16 cellular contexts compared by ENCODE assay signal in genomic region chr22:50625568-50626313, GRCh38. TPM values are rescaled to one million over a fixed set of nuclear protein-coding genes. Genes with fewer than 3 reads are reported as not detected.
A peak's percentile ranks its signal among the peaks of the same experiment; 100 is the strongest.
DNase-seq lines count a peak whose midpoint lies in the region; ATAC-seq, FAIRE-seq and TF ChIP-seq lines count a peak whose summit lies in the region.
"Had no signal": no experiment of that assay in that cellular context is flagged by ENCODE, and none has a peak within 500 bp of the region (broad histone marks: within the 10 kb centered on the region; RNA-seq: fewer than 3 reads in every experiment).

No MANE protein-coding gene starts in this region.

- TF ChIP-seq POLR2A in H1 (IDR thresholded peaks at IDR 0.05; ENCODE audit: control extremely low read depth in 1 of 2, low read depth in 2 of 2, low read length in 2 of 2), result no peak

- H3K4me1 Mint-ChIP-seq in activated CD8-positive, alpha-beta T cell treated with anti-CD3 and anti-CD28 coated beads, Interleukin-2, amount 10 ng/mL, durations not matched to agents 7 days and 5 days (ENCODE audit: low read depth), result peaks cover 46% of the 10 kb centered on the region
- H3K4me1 Mint-ChIP-seq in activated CD8-positive, alpha-beta T cell treated with anti-CD3 and anti-CD28 coated beads for 36 hours (ENCODE audit: low read depth), result peaks cover 44% of the 10 kb centered on the region
- peaks cover 50% of the 10 kb centered on the region for H3K4me1 Mint-ChIP-seq in Calu3 (ENCODE audit: low read depth, unreplicated experiment)

- 81% methylated on average over 20 of the region's 27 CpGs; no CpG with 5 or more reads in 1 of the 2 experiments for WGBS in H1 (ENCODE audit: extremely low coverage in 1 of 2, insufficient coverage in 1 of 2, insufficient read length in 1 of 2, insufficient replicate concordance in 2 of 2, low coverage in 1 of 2, low lambda C conversion rate in 2 of 2, missing lambda C conversion rate in 1 of 2), 2 experiments

- H3K4me3 ChIP-seq in H1 (ENCODE audit: extremely low read depth in 1 of 4, insufficient read depth in 2 of 4, low read depth in 3 of 4, low read length in 4 of 4) (no peak overlapping the region), retinal pigment epithelial cell (ENCODE audit: low read length) (no peak overlapping the region)
- H3K4me3 ChIP-seq: colonic mucosa had no signal

- no peak overlapping the region for H3K14ac ChIP-seq in H1 (ENCODE audit: insufficient read length)

- no peak overlapping the region for H3K4ac ChIP-seq in H1 (replicated peaks; ENCODE audit: insufficient read length, low read depth, low read length)

- no peak overlapping the region for H3K18ac ChIP-seq in H1 (ENCODE audit: extremely low read depth, low read length)

- no peak for FAIRE-seq in H1 (lab: Jason Lieb, UNC)

- H4K20me1 ChIP-seq in H1 (replicated peaks in 1 of 2; ENCODE audit: control insufficient read depth in 1 of 2, insufficient read depth in 2 of 2, low read length in 2 of 2), result peaks cover 0 to 13% of the 10 kb centered on the region in 2 experiments

- peak overlapping the region; percentile 63 for H3K4me3 Mint-ChIP-seq in activated CD8-positive, alpha-beta T cell treated with anti-CD3 and anti-CD28 coated beads, Interleukin-2, amount 10 ng/mL, durations not matched to agents 7 days and 5 days
- H3K4me3 Mint-ChIP-seq in activated CD8-positive, alpha-beta T cell treated with anti-CD3 and anti-CD28 coated beads for 36 hours, result no peak overlapping the region
- no peak overlapping the region for H3K4me3 Mint-ChIP-seq in Calu3 (ENCODE audit: low read depth, unreplicated experiment)

- peaks cover 0 to 10% (median 7%) of the 10 kb centered on the region in 4 experiments; a peak in 4 of 7 replicates for H3K27me3 ChIP-seq in H1 (replicated peaks in 1 of 4; ENCODE audit: control insufficient read depth in 3 of 4, extremely low read depth in 1 of 4, insufficient read depth in 3 of 4, low read length in 3 of 4)
- H3K27me3 ChIP-seq: colonic mucosa had no signal

- TF ChIP-seq RAD21 in Ishikawa (IDR thresholded peaks at IDR 0.05; ENCODE audit: low read depth), result peak; percentile 29
- TF ChIP-seq RAD21 in H1 (IDR thresholded peaks at IDR 0.05 in 1 of 2, conservative IDR thresholded peaks at IDR 0.05 in 1 of 2; ENCODE audit: low read depth in 2 of 2, low read length in 2 of 2), result peak; percentile 88 to 92

- H2AK5ac ChIP-seq in H1 (ENCODE audit: low read depth, low read length), result no peak overlapping the region

- H2BK120ac ChIP-seq in H1 (replicated peaks; ENCODE audit: low read depth, low read length), result no peak overlapping the region

- no peaks in the 10 kb centered on the region for H3K9me3 ChIP-seq in H1 (ENCODE audit: insufficient read depth in 2 of 2, low read depth in 1 of 2, low read length in 1 of 2)
- H3K9me3 ChIP-seq: colonic mucosa had no signal

- CTCF ChIA-PET in activated CD8-positive, alpha-beta T cell treated with anti-CD3 and anti-CD28 coated beads, Interleukin-2, amount 10 ng/mL, durations not matched to agents 7 days and 5 days (lab: Charles Lee), result interaction anchor here (1.0 kb wide), 1 partner anchor 68 kb away, joined by 3 read pairs; no protein-coding TSS in a partner anchor
- CTCF ChIA-PET in activated CD8-positive, alpha-beta T cell treated with anti-CD3 and anti-CD28 coated beads for 36 hours (lab: Charles Lee), result interaction anchor here (1.1 kb wide), 1 partner anchor 44 kb away, joined by 3 read pairs; no protein-coding TSS in a partner anchor
- CTCF ChIA-PET in H1 (lab: Charles Lee; ENCODE audit: partially characterized antibody), result interaction anchor here (0.6 to 15.7 kb wide), 24 partner anchors 10 to 153 kb away, joined by 3 to 281 read pairs (median 4); partner anchors contain the start of gene SYCE3
- CTCF ChIA-PET in Calu3 (lab: Charles Lee), result no interaction called here

- BruUV-seq in Calu3 (replicated peaks; lab: Mats Ljungman, UMichigan), result no TSS peak

- H3K79me2 ChIP-seq in H1 (ENCODE audit: control insufficient read depth in 1 of 2, insufficient read depth in 2 of 2, low read length in 2 of 2), result no peaks in the 10 kb centered on the region

- no peak overlapping the region for H2AFZ ChIP-seq in H1 (ENCODE audit: low read length)

- H2BK15ac ChIP-seq in H1 (ENCODE audit: low read length), result no peak overlapping the region

- H3K36me3 Mint-ChIP-seq in activated CD8-positive, alpha-beta T cell treated with anti-CD3 and anti-CD28 coated beads, Interleukin-2, amount 10 ng/mL, durations not matched to agents 7 days and 5 days (ENCODE audit: low read depth), result peaks cover 7% of the 10 kb centered on the region
- H3K36me3 Mint-ChIP-seq in activated CD8-positive, alpha-beta T cell treated with anti-CD3 and anti-CD28 coated beads for 36 hours (ENCODE audit: low read depth), result peaks cover 2% of the 10 kb centered on the region
- peaks cover 37% of the 10 kb centered on the region for H3K36me3 Mint-ChIP-seq in Calu3 (ENCODE audit: insufficient read depth, unreplicated experiment)

- no peak overlapping the region for H3K27ac Mint-ChIP-seq in activated CD8-positive, alpha-beta T cell treated with anti-CD3 and anti-CD28 coated beads, Interleukin-2, amount 10 ng/mL, durations not matched to agents 7 days and 5 days
- H3K27ac Mint-ChIP-seq in activated CD8-positive, alpha-beta T cell treated with anti-CD3 and anti-CD28 coated beads for 36 hours, result no peak overlapping the region
- no peak overlapping the region for H3K27ac Mint-ChIP-seq in Calu3 (ENCODE audit: unreplicated experiment)
- H3K27ac Mint-ChIP-seq: progenitor cell of endocrine pancreas had no signal

- peaks cover 4% of the 10 kb centered on the region for H3K79me1 ChIP-seq in H1 (ENCODE audit: low read depth, low read length)

- no peaks in the 10 kb centered on the region for H3K36me3 ChIP-seq in H1 (ENCODE audit: control insufficient read depth in 2 of 4, insufficient read depth in 4 of 4, low read length in 3 of 4)
- H3K36me3 ChIP-seq: colonic mucosa had no signal

- no peaks in the 10 kb centered on the region for H3K9me3 Mint-ChIP-seq in activated CD8-positive, alpha-beta T cell treated with anti-CD3 and anti-CD28 coated beads, Interleukin-2, amount 10 ng/mL, durations not matched to agents 7 days and 5 days (ENCODE audit: insufficient read depth)
- no peaks in the 10 kb centered on the region for H3K9me3 Mint-ChIP-seq in activated CD8-positive, alpha-beta T cell treated with anti-CD3 and anti-CD28 coated beads for 36 hours
- H3K9me3 Mint-ChIP-seq in Calu3 (ENCODE audit: low read depth, unreplicated experiment), result no peaks in the 10 kb centered on the region

- intact Hi-C loops in activated CD8-positive, alpha-beta T cell treated with anti-CD3 and anti-CD28 coated beads for 36 hours (cut with micrococcal nuclease), result no loop called here
- intact Hi-C loops in Calu3 (cut with micrococcal nuclease; ENCODE audit: unreplicated experiment), result no loop called here

- H2BK5ac ChIP-seq in H1 (ENCODE audit: low read depth, low read length), result no peak overlapping the region

- no peak overlapping the region for H3K27ac ChIP-seq in H1 (ENCODE audit: low read depth, low read length)
- H3K27ac ChIP-seq: colonic mucosa had no signal

- H2BK12ac ChIP-seq in H1 (ENCODE audit: low read depth, low read length), result no peak overlapping the region

- no peak overlapping the region for H2BK20ac ChIP-seq in H1 (ENCODE audit: low read length)

- no peak overlapping the region for H3K9ac ChIP-seq in H1 (replicated peaks in 1 of 4; ENCODE audit: extremely low read depth in 1 of 4, low read depth in 3 of 4, low read length in 3 of 4)

- no peak overlapping the region; the same call in 1 of the 2 replicates for H4K8ac ChIP-seq in H1 (ENCODE audit: extremely low read depth, insufficient read depth, low read length)

- no peak overlapping the region for H4K91ac ChIP-seq in H1 (replicated peaks; ENCODE audit: insufficient read length, low read length)

- POLR2A ChIA-PET in activated CD8-positive, alpha-beta T cell treated with anti-CD3 and anti-CD28 coated beads, Interleukin-2, amount 10 ng/mL, durations not matched to agents 7 days and 5 days (lab: Charles Lee), result interaction anchor here (0.7 to 0.8 kb wide), 2 partner anchors 9 to 100 kb away, joined by 3 read pairs; partner anchors contain the start of gene SCO2
- POLR2A ChIA-PET in activated CD8-positive, alpha-beta T cell treated with anti-CD3 and anti-CD28 coated beads for 36 hours (lab: Charles Lee), result interaction anchor here (1.0 to 1.1 kb wide), 2 partner anchors 86 to 98 kb away, joined by 3 to 4 read pairs; no protein-coding TSS in a partner anchor
- POLR2A ChIA-PET in H1 (lab: Charles Lee; ENCODE audit: partially characterized antibody), result interaction anchor here (0.9 to 1.4 kb wide), 3 partner anchors 15 to 65 kb away, joined by 3 read pairs; no protein-coding TSS in a partner anchor

- TF ChIP-seq CTCF in activated CD8-positive, alpha-beta T cell treated with anti-CD3 and anti-CD28 coated beads for 36 hours (IDR thresholded peaks at IDR 0.05), result no peak
- TF ChIP-seq CTCF in H1 (IDR thresholded peaks at IDR 0.05; ENCODE audit: control extremely low read depth in 1 of 3, insufficient read depth in 1 of 3, low read depth in 1 of 3, low read length in 3 of 3) (peak; percentile 79 to 84 (median 82)), retinal pigment epithelial cell (conservative IDR thresholded peaks at IDR 0.05; ENCODE audit: low read depth, low read length) (peak; percentile 3), Calu3 (IDR thresholded peaks at IDR 0.05; ENCODE audit: unreplicated experiment) (no peak)

- H3K4me1 ChIP-seq in H1 (replicated peaks in 1 of 4; ENCODE audit: control insufficient read depth in 3 of 4, insufficient read depth in 4 of 4, low read length in 3 of 4), result peaks cover 0 to 14% (median 10%) of the 10 kb centered on the region in 4 experiments; a peak in 6 of 7 replicates

- DNase-seq in activated CD8-positive, alpha-beta T cell treated with anti-CD3 and anti-CD28 coated beads, Interleukin-2, amount 10 ng/mL, durations not matched to agents 7 days and 5 days, result no peak
- DNase-seq in activated CD8-positive, alpha-beta T cell treated with anti-CD3 and anti-CD28 coated beads for 36 hours, result no peak
- DNase-seq in H1 (ENCODE audit: low read depth in 1 of 2, low spot score in 2 of 2) (peak in 1 of 2 experiments; percentile 80), retinal pigment epithelial cell (ENCODE audit: low read depth) (no peak), retina (no peak), Calu3 (no peak)
- DNase-seq: activated CD4-positive, alpha-beta T cell treated with anti-CD3 and anti-CD28 coated beads, Interleukin-2, amount 50 U/mL, for 4 hours; CD4-positive, alpha-beta memory T cell; colonic mucosa; MM.1S; NCI-H82 had no signal

- H3K23ac ChIP-seq in H1 (ENCODE audit: insufficient read length), result no peak overlapping the region

- peaks cover 13% of the 10 kb centered on the region for H3K23me2 ChIP-seq in H1 (ENCODE audit: low read depth, low read length)

- peaks cover 3% of the 10 kb centered on the region for H3K27me3 Mint-ChIP-seq in activated CD8-positive, alpha-beta T cell treated with anti-CD3 and anti-CD28 coated beads, Interleukin-2, amount 10 ng/mL, durations not matched to agents 7 days and 5 days (ENCODE audit: low read depth)
- no peaks in the 10 kb centered on the region for H3K27me3 Mint-ChIP-seq in activated CD8-positive, alpha-beta T cell treated with anti-CD3 and anti-CD28 coated beads for 36 hours
- H3K27me3 Mint-ChIP-seq in Calu3 (ENCODE audit: unreplicated experiment), result no peaks in the 10 kb centered on the region
- H3K27me3 Mint-ChIP-seq: CD4-positive, alpha-beta memory T cell had no signal

- no peak overlapping the region for H3K4me2 ChIP-seq in H1 (ENCODE audit: insufficient read depth in 1 of 2, low read depth in 2 of 2, low read length in 2 of 2)

- no peak overlapping the region for H4K5ac ChIP-seq in H1 (ENCODE audit: insufficient read length, low read depth, low read length)

- ATAC-seq in activated CD8-positive, alpha-beta T cell treated with anti-CD3 and anti-CD28 coated beads, Interleukin-2, amount 10 ng/mL, durations not matched to agents 7 days and 5 days, result no peak
- no peak for ATAC-seq in activated CD8-positive, alpha-beta T cell treated with anti-CD3 and anti-CD28 coated beads for 36 hours
- no peak for ATAC-seq in GM18861 (IDR thresholded peaks at IDR 0.05; ENCODE audit: unreplicated experiment)
- ATAC-seq: esophagus mucosa, Right ventricle myocardium inferior had no signal

- TF ChIP-seq EP300 in Ishikawa (IDR thresholded peaks at IDR 0.05; ENCODE audit: borderline replicate concordance), result no peak
- no peak for TF ChIP-seq EP300 in H1 (IDR thresholded peaks at IDR 0.05; ENCODE audit: borderline replicate concordance in 1 of 2, low read depth in 2 of 2, low read length in 2 of 2)

- no peak overlapping the region for H3K56ac ChIP-seq in H1 (replicated peaks; ENCODE audit: insufficient read length, low read depth, low read length)

RNA-seq across cellular contexts. Expression of gene ARSA, which starts 2.2 kb away (rescaled TPM):
- total RNA-seq in activated CD8-positive, alpha-beta T cell treated with anti-CD3 and anti-CD28 coated beads, Interleukin-2, amount 10 ng/mL, durations not matched to agents 7 days and 5 days, result 10 to 100 TPM; 28.8 to 35.1 TPM
- 10 to 100 TPM; 11.6 to 11.8 TPM for total RNA-seq in activated CD8-positive, alpha-beta T cell treated with anti-CD3 and anti-CD28 coated beads for 36 hours
- total RNA-seq in H1 (2021; fragmentation: NEBNext Ultra II Directional; extraction: Animal tissue kit (Norgen Biotek cat#: 25700)), result 7.7 and 9.8 TPM in 2 replicates
- polyA plus RNA-seq in H1 (2011; rRNA removed), result 10.1 and 14.3 TPM in 2 replicates
- polyA plus RNA-seq in H1 (2011; cell fraction: cytosol; rRNA removed), result 8.5 TPM
- polyA plus RNA-seq in H1 (2011; cell fraction: nucleus; rRNA removed), result 49.1 TPM
- 8.3 to 12.4 TPM (median 11.3 TPM) in 4 replicates for polyA plus RNA-seq in H1 (2012, experiment 1 of 2)
- polyA plus RNA-seq in H1 (2012, experiment 2 of 2), result 10.7 TPM
- 9.1 TPM for polyA plus RNA-seq in H1 (2013, experiment 1 of 2)
- polyA plus RNA-seq in H1 (2013, experiment 2 of 2), result 8.0 TPM
- polyA minus RNA-seq in H1 (2011; rRNA and poly(A)+ RNA removed), result 4.2 and 4.7 TPM in 2 replicates
- 7.0 TPM for polyA minus RNA-seq in H1 (2011; cell fraction: cytosol; rRNA and poly(A)+ RNA removed)
- polyA minus RNA-seq in H1 (2011; cell fraction: nucleus; rRNA and poly(A)+ RNA removed), result 12.1 TPM
- total RNA-seq in Calu3 (2022), result 39.4 and 40.2 TPM in 2 replicates

RNA-seq across cellular contexts. Expression of gene MAPK8IP2, which starts 25.1 kb away (rescaled TPM):
- under 1 TPM; 0.29 to 0.31 TPM for total RNA-seq in activated CD8-positive, alpha-beta T cell treated with anti-CD3 and anti-CD28 coated beads, Interleukin-2, amount 10 ng/mL, durations not matched to agents 7 days and 5 days
- under 1 TPM; 0.11 TPM for total RNA-seq in activated CD8-positive, alpha-beta T cell treated with anti-CD3 and anti-CD28 coated beads for 36 hours
- total RNA-seq in H1 (2021; fragmentation: NEBNext Ultra II Directional; extraction: Animal tissue kit (Norgen Biotek cat#: 25700)), result 5.5 and 6.7 TPM in 2 replicates
- polyA plus RNA-seq in H1 (2011; rRNA removed), result 1.5 and 1.7 TPM in 2 replicates
- 1.2 TPM for polyA plus RNA-seq in H1 (2011; cell fraction: cytosol; rRNA removed)
- polyA plus RNA-seq in H1 (2011; cell fraction: nucleus; rRNA removed), result 2.4 TPM
- 1.9 to 2.6 TPM (median 2.4 TPM) in 4 replicates for polyA plus RNA-seq in H1 (2012, experiment 1 of 2)
- polyA plus RNA-seq in H1 (2012, experiment 2 of 2), result 2.3 TPM
- polyA plus RNA-seq in H1 (2013, experiment 1 of 2), result 2.5 TPM
- polyA plus RNA-seq in H1 (2013, experiment 2 of 2), result 2.9 TPM
- 0.44 and 0.83 TPM in 2 replicates for polyA minus RNA-seq in H1 (2011; rRNA and poly(A)+ RNA removed)
- 1.4 TPM for polyA minus RNA-seq in H1 (2011; cell fraction: cytosol; rRNA and poly(A)+ RNA removed)
- polyA minus RNA-seq in H1 (2011; cell fraction: nucleus; rRNA and poly(A)+ RNA removed), result 1.00 TPM
- 2.9 and 3.1 TPM in 2 replicates for total RNA-seq in Calu3 (2022)
- polyA plus RNA-seq: CD4-positive, alpha-beta memory T cell had no signal

RNA-seq across cellular contexts. Expression of gene CHKB, which starts 43.1 kb away (rescaled TPM):
- 100 to 1,000 TPM in 1 of 2 experiments, 10 to 100 TPM in 1; 98.9 to 101 TPM for total RNA-seq in activated CD8-positive, alpha-beta T cell treated with anti-CD3 and anti-CD28 coated beads, Interleukin-2, amount 10 ng/mL, durations not matched to agents 7 days and 5 days
- total RNA-seq in activated CD8-positive, alpha-beta T cell treated with anti-CD3 and anti-CD28 coated beads for 36 hours, result 10 to 100 TPM; 55.6 to 60.3 TPM
- total RNA-seq in H1 (2021; fragmentation: NEBNext Ultra II Directional; extraction: Animal tissue kit (Norgen Biotek cat#: 25700)), result 42.2 and 51.8 TPM in 2 replicates
- polyA plus RNA-seq in H1 (2011; rRNA removed), result 27.9 and 28.4 TPM in 2 replicates
- 45.6 TPM for polyA plus RNA-seq in H1 (2011; cell fraction: cytosol; rRNA removed)
- 170 TPM for polyA plus RNA-seq in H1 (2011; cell fraction: nucleus; rRNA removed)
- 46.9 to 53.6 TPM (median 51.5 TPM) in 4 replicates for polyA plus RNA-seq in H1 (2012, experiment 1 of 2)
- polyA plus RNA-seq in H1 (2012, experiment 2 of 2), result 38.3 TPM
- polyA plus RNA-seq in H1 (2013, experiment 1 of 2), result 42.5 TPM
- polyA plus RNA-seq in H1 (2013, experiment 2 of 2), result 37.9 TPM
- polyA minus RNA-seq in H1 (2011; rRNA and poly(A)+ RNA removed), result 18.4 and 19.3 TPM in 2 replicates
- polyA minus RNA-seq in H1 (2011; cell fraction: cytosol; rRNA and poly(A)+ RNA removed), result 15.9 TPM
- polyA minus RNA-seq in H1 (2011; cell fraction: nucleus; rRNA and poly(A)+ RNA removed), result 35.6 TPM
- 80.9 and 83.2 TPM in 2 replicates for total RNA-seq in Calu3 (2022)

RNA-seq across cellular contexts. Expression of gene SHANK3, which starts 46.9 kb away (rescaled TPM):
- under 1 TPM in 1 of 2 experiments, not detected in 1; 0.05 TPM for total RNA-seq in activated CD8-positive, alpha-beta T cell treated with anti-CD3 and anti-CD28 coated beads, Interleukin-2, amount 10 ng/mL, durations not matched to agents 7 days and 5 days
- total RNA-seq in activated CD8-positive, alpha-beta T cell treated with anti-CD3 and anti-CD28 coated beads for 36 hours, result under 1 TPM; 0.16 to 0.22 TPM
- 6.0 and 6.3 TPM in 2 replicates for total RNA-seq in H1 (2021; fragmentation: NEBNext Ultra II Directional; extraction: Animal tissue kit (Norgen Biotek cat#: 25700))
- 1.5 and 2.8 TPM in 2 replicates for polyA plus RNA-seq in H1 (2011; rRNA removed)
- polyA plus RNA-seq in H1 (2011; cell fraction: cytosol; rRNA removed), result 2.0 TPM
- polyA plus RNA-seq in H1 (2011; cell fraction: nucleus; rRNA removed), result 5.4 TPM
- 2.9 to 5.2 TPM (median 4.1 TPM) in 4 replicates for polyA plus RNA-seq in H1 (2012, experiment 1 of 2)
- 2.5 TPM for polyA plus RNA-seq in H1 (2012, experiment 2 of 2)
- polyA plus RNA-seq in H1 (2013, experiment 1 of 2), result 1.7 TPM
- 1.7 TPM for polyA plus RNA-seq in H1 (2013, experiment 2 of 2)
- 1.4 and 2.2 TPM in 2 replicates for polyA minus RNA-seq in H1 (2011; rRNA and poly(A)+ RNA removed)
- 2.9 TPM for polyA minus RNA-seq in H1 (2011; cell fraction: cytosol; rRNA and poly(A)+ RNA removed)
- polyA minus RNA-seq in H1 (2011; cell fraction: nucleus; rRNA and poly(A)+ RNA removed), result 4.6 TPM
- 2.1 and 2.5 TPM in 2 replicates for total RNA-seq in Calu3 (2022)
- total RNA-seq: CD4-positive, alpha-beta memory T cell had no signal
- polyA plus RNA-seq: CD4-positive, alpha-beta memory T cell had no signal

RNA-seq across cellular contexts. Expression of gene CPT1B, which starts 47.5 kb away (rescaled TPM):
- 10 to 100 TPM; 77.4 to 80.9 TPM for total RNA-seq in activated CD8-positive, alpha-beta T cell treated with anti-CD3 and anti-CD28 coated beads, Interleukin-2, amount 10 ng/mL, durations not matched to agents 7 days and 5 days
- 10 to 100 TPM; 42.9 to 43.7 TPM for total RNA-seq in activated CD8-positive, alpha-beta T cell treated with anti-CD3 and anti-CD28 coated beads for 36 hours
- 33.1 and 36.2 TPM in 2 replicates for total RNA-seq in H1 (2021; fragmentation: NEBNext Ultra II Directional; extraction: Animal tissue kit (Norgen Biotek cat#: 25700))
- polyA plus RNA-seq in H1 (2011; rRNA removed), result 34.2 and 47.7 TPM in 2 replicates
- 48.0 TPM for polyA plus RNA-seq in H1 (2011; cell fraction: cytosol; rRNA removed)
- polyA plus RNA-seq in H1 (2011; cell fraction: nucleus; rRNA removed), result 378 TPM
- 46.3 to 71.2 TPM (median 63.2 TPM) in 4 replicates for polyA plus RNA-seq in H1 (2012, experiment 1 of 2)
- polyA plus RNA-seq in H1 (2012, experiment 2 of 2), result 31.6 TPM
- polyA plus RNA-seq in H1 (2013, experiment 1 of 2), result 15.9 TPM
- polyA plus RNA-seq in H1 (2013, experiment 2 of 2), result 15.5 TPM
- 20.9 and 22.0 TPM in 2 replicates for polyA minus RNA-seq in H1 (2011; rRNA and poly(A)+ RNA removed)
- 12.0 TPM for polyA minus RNA-seq in H1 (2011; cell fraction: cytosol; rRNA and poly(A)+ RNA removed)
- 46.3 TPM for polyA minus RNA-seq in H1 (2011; cell fraction: nucleus; rRNA and poly(A)+ RNA removed)
- total RNA-seq in Calu3 (2022), result 72.6 and 77.0 TPM in 2 replicates

Comparison
In these comparisons a context has a peak if more than half of its experiments do, and no peak if none do; other contexts are left out.
1. CTCF ChIP-seq: peak in H1 (3 of 3) and retinal pigment epithelial cell (single experiment); none in activated CD8-positive, alpha-beta T cell treated with anti-CD3 and anti-CD28 coated beads for 36 hours (single experiment) and Calu3 (single experiment).